ENCODE assay signal across 15 cellular contexts in the genomic region with DNA sequence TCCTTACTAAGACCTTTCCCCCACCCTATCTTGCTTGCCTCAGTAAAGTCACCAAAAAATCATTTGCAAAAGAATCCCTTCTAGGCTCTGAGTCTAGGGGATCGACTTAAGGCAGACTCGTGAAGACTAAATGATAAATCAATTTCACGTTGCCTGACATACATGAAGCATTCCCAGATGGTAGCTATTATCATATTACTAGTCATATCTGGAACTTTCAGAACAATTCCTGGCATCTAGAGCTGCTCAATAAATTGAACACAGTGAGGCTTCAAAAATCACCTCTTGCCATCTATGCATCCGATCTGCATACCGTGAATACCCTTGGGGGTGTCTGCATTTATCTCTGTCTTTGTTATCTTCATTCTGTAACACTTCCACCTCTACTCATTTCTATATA. TPM values are rescaled to one million over a fixed set of nuclear protein-coding genes. Genes with fewer than 3 reads are reported as not detected.
DNase-seq lines count a peak whose midpoint lies in the region; ATAC-seq and TF ChIP-seq lines count a peak whose summit lies in the region.
"Had no signal": no experiment of that assay in that cellular context is flagged by ENCODE, and none has a peak within 500 bp of the region (broad histone marks: within the 10 kb centered on the region; RNA-seq: fewer than 3 reads in every experiment).

No MANE protein-coding gene starts in this region.

- H3K9me3 Mint-ChIP-seq in Caco-2 (ENCODE audit: unreplicated experiment): peaks cover 10% of the 10 kb centered on the region

- H3K79me1 ChIP-seq in mesenchymal stem cell (replicated peaks; ENCODE audit: low read length, poor library complexity, severe bottlenecking): no peaks in the 10 kb centered on the region

- H3K36me3 ChIP-seq in SK-N-SH (replicated peaks in 1 of 2; ENCODE audit: control insufficient read depth in 1 of 2, insufficient read depth in 2 of 2, low read length in 1 of 2) (no peaks in the 10 kb centered on the region), mesenchymal stem cell (ENCODE audit: control insufficient read depth in 1 of 2, insufficient read depth in 2 of 2, low read depth in 1 of 2, low read length in 2 of 2) (no peaks in the 10 kb centered on the region), Caco-2 (ENCODE audit: control insufficient read depth, insufficient read depth, low read length) (no peaks in the 10 kb centered on the region)
- H3K36me3 ChIP-seq: BLaER1 treated with 17β-estradiol and CSF1 and Interleukin-3, amounts not matched to agents 10 nM and 100 nM had no signal

- H3K4me3 Mint-ChIP-seq in Caco-2 (ENCODE audit: unreplicated experiment): no peak overlapping the region
- H3K4me3 Mint-ChIP-seq: CD4-positive, CD25-positive, alpha-beta regulatory T cell; H9 had no signal

- CTCF ChIA-PET in SK-N-SH (lab: Yijun Ruan, JAX): interaction anchor here (1.0 kb wide), 1 partner anchor 19 kb away, joined by 3 read pairs; no protein-coding TSS in a partner anchor
- CTCF ChIA-PET in Caco-2 (lab: Charles Lee): no interaction called here

- peak overlapping the region; percentile 45; the same call in 1 of the 2 replicates for H3K9ac ChIP-seq in SK-N-SH
- H3K9ac ChIP-seq in mesenchymal stem cell (ENCODE audit: low read length): peak overlapping the region; percentile 80
- H3K9ac ChIP-seq: BLaER1 treated with 17β-estradiol and CSF1 and Interleukin-3, amounts not matched to agents 10 nM and 100 nM had no signal

- no TSS peak for BruUV-seq in Caco-2 (replicated peaks; lab: Mats Ljungman, UMichigan)

- no peak overlapping the region for H2BK5ac ChIP-seq in mesenchymal stem cell (ENCODE audit: low read depth, low read length, poor library complexity, severe bottlenecking)

- H3K27me3 ChIP-seq in SK-N-SH (ENCODE audit: insufficient read depth): no peaks in the 10 kb centered on the region
- no peaks in the 10 kb centered on the region for H3K27me3 ChIP-seq in mesenchymal stem cell (ENCODE audit: control insufficient read depth in 1 of 2, insufficient read depth in 1 of 2, low read length in 2 of 2)
- H3K27me3 ChIP-seq in Caco-2 (replicated peaks; ENCODE audit: control insufficient read depth, insufficient read depth, low read length): no peaks in the 10 kb centered on the region
- H3K27me3 ChIP-seq: BLaER1 treated with 17β-estradiol and CSF1 and Interleukin-3, amounts not matched to agents 10 nM and 100 nM had no signal

- peak overlapping the region in 1 of 2 experiments; percentile 71 for H3K14ac ChIP-seq in mesenchymal stem cell (ENCODE audit: low read length in 2 of 2)

- DNase-seq in GM03348 (ENCODE audit: low spot score) (peak; percentile 23), SK-N-SH (no peak), mesenchymal stem cell (no peak), Caco-2 (no peak)
- DNase-seq: CD4-positive, CD25-positive, alpha-beta regulatory T cell; DND-41; GOT3; H9; KBM-7 had no signal

- WGBS in SK-N-SH (ENCODE audit: low lambda C conversion rate): 5% methylated on average over 5 of the region's 5 CpGs
- 94% methylated on average over 5 of the region's 5 CpGs for WGBS in mesenchymal stem cell

- no peaks in the 10 kb centered on the region for H3K4me1 Mint-ChIP-seq in Caco-2 (ENCODE audit: low read depth, unreplicated experiment)
- H3K4me1 Mint-ChIP-seq: CD4-positive, CD25-positive, alpha-beta regulatory T cell had no signal

- H3K27me3 Mint-ChIP-seq in Caco-2 (ENCODE audit: insufficient read depth, unreplicated experiment): peaks cover 2% of the 10 kb centered on the region
- H3K27me3 Mint-ChIP-seq: CD4-positive, CD25-positive, alpha-beta regulatory T cell had no signal

- H3K23ac ChIP-seq in mesenchymal stem cell (ENCODE audit: low read length in 2 of 2): no peak overlapping the region

- H3F3A ChIP-seq in SK-N-SH (replicated peaks; ENCODE audit: insufficient read depth): peaks cover 28% of the 10 kb centered on the region

- intact Hi-C loops in Caco-2 (cut with micrococcal nuclease; ENCODE audit: unreplicated experiment): no loop called here

- no peak for TF ChIP-seq CTCF in SK-N-SH (IDR thresholded peaks at IDR 0.05)
- no peak for TF ChIP-seq CTCF in Caco-2 (IDR thresholded peaks at IDR 0.05; ENCODE audit: insufficient read depth in 1 of 2, low read depth in 1 of 2, low read length in 1 of 2, severe bottlenecking in 1 of 2, unreplicated experiment in 1 of 2)

- H3K9me3 ChIP-seq in SK-N-SH (no peaks in the 10 kb centered on the region), mesenchymal stem cell (ENCODE audit: control insufficient read depth, low read length) (no peaks in the 10 kb centered on the region), Caco-2 (no peaks in the 10 kb centered on the region)
- H3K9me3 ChIP-seq: A549 had no signal

- H4K20me1 ChIP-seq in SK-N-SH (ENCODE audit: insufficient read depth): no peaks in the 10 kb centered on the region
- H4K20me1 ChIP-seq: BLaER1 treated with 17β-estradiol and CSF1 and Interleukin-3, amounts not matched to agents 10 nM and 100 nM had no signal

- H2BK15ac ChIP-seq in mesenchymal stem cell (ENCODE audit: low read depth, poor library complexity, severe bottlenecking): no peak overlapping the region

- H3K4me2 ChIP-seq in SK-N-SH (peak overlapping the region; percentile 63), mesenchymal stem cell (ENCODE audit: low read length, poor library complexity, severe bottlenecking) (no peak overlapping the region)
- H3K4me2 ChIP-seq: A549; BLaER1 treated with 17β-estradiol and CSF1 and Interleukin-3, amounts not matched to agents 10 nM and 100 nM had no signal

- H3K4me1 ChIP-seq in SK-N-SH (ENCODE audit: control insufficient read depth in 1 of 2, insufficient read depth in 2 of 2, low read depth in 1 of 2, low read length in 1 of 2): peaks cover 7 to 47% of the 10 kb centered on the region in 2 experiments
- H3K4me1 ChIP-seq in mesenchymal stem cell (ENCODE audit: control insufficient read depth, insufficient read depth, low read depth, low read length): peaks cover 5% of the 10 kb centered on the region
- no peaks in the 10 kb centered on the region for H3K4me1 ChIP-seq in Caco-2
- H3K4me1 ChIP-seq: A549; BLaER1 treated with 17β-estradiol and CSF1 and Interleukin-3, amounts not matched to agents 10 nM and 100 nM had no signal

- H3K79me2 ChIP-seq in SK-N-SH (ENCODE audit: insufficient read depth): no peaks in the 10 kb centered on the region

- no peak overlapping the region for H2AK5ac ChIP-seq in mesenchymal stem cell (ENCODE audit: low read length, severe bottlenecking)

- no peak overlapping the region for H2BK120ac ChIP-seq in mesenchymal stem cell (ENCODE audit: low read depth, low read length)

- ATAC-seq in HG03135 (IDR thresholded peaks at IDR 0.05; ENCODE audit: unreplicated experiment) (no peak), HG02759 (IDR thresholded peaks at IDR 0.05; ENCODE audit: unreplicated experiment) (no peak)
- ATAC-seq: A549, GM12878 had no signal

- POLR2A ChIA-PET in SK-N-SH (lab: Yijun Ruan, JAX) (no interaction called here), Caco-2 (lab: Charles Lee) (no interaction called here)

- no peak overlapping the region for H4K91ac ChIP-seq in mesenchymal stem cell (ENCODE audit: low read length)

- H3K4me3 ChIP-seq in SK-N-SH (ENCODE audit: low read depth in 2 of 2, low read length in 1 of 2): no peak overlapping the region
- H3K4me3 ChIP-seq in mesenchymal stem cell (ENCODE audit: insufficient read depth in 1 of 2, low read depth in 1 of 2, low read length in 2 of 2): peak overlapping the region in 1 of 2 experiments; percentile 16
- no peak overlapping the region for H3K4me3 ChIP-seq in Caco-2 (ENCODE audit: low read depth, low read length)
- H3K4me3 ChIP-seq: A549; BLaER1 treated with 17β-estradiol and CSF1 and Interleukin-3, amounts not matched to agents 10 nM and 100 nM; GM12878 had no signal

- TF ChIP-seq EP300 in SK-N-SH (IDR thresholded peaks at IDR 0.05; ENCODE audit: borderline replicate concordance in 1 of 2, low read depth in 1 of 2, low read length in 1 of 2): peak; percentile 59 to 62; a peak in 2 of 4 replicates

- H3K18ac ChIP-seq in mesenchymal stem cell (ENCODE audit: low read depth in 1 of 2, low read length in 2 of 2): peak overlapping the region in 1 of 2 experiments; percentile 34

- H3K9me2 ChIP-seq in SK-N-SH: no peaks in the 10 kb centered on the region

- H2AFZ ChIP-seq in SK-N-SH (ENCODE audit: low read depth): 0 out of 2 replicates have a peak overlapping the region, but pooled peaks have one; percentile 25
- H2AFZ ChIP-seq in mesenchymal stem cell (ENCODE audit: low read depth, low read length): no peak overlapping the region

- no peak overlapping the region for H3K4ac ChIP-seq in mesenchymal stem cell (ENCODE audit: low read depth in 1 of 2, low read length in 2 of 2)

- H4K8ac ChIP-seq in mesenchymal stem cell (ENCODE audit: low read length): no peak overlapping the region

- no peaks in the 10 kb centered on the region for H3K36me3 Mint-ChIP-seq in Caco-2 (ENCODE audit: insufficient read depth, unreplicated experiment)
- H3K36me3 Mint-ChIP-seq: CD4-positive, CD25-positive, alpha-beta regulatory T cell had no signal

- no peak overlapping the region for H2BK12ac ChIP-seq in mesenchymal stem cell (ENCODE audit: low read length in 2 of 2)

- no peak overlapping the region for H3K27ac Mint-ChIP-seq in Caco-2 (ENCODE audit: unreplicated experiment)
- H3K27ac Mint-ChIP-seq: H9 had no signal

- H3K27ac ChIP-seq in SK-N-SH (ENCODE audit: low read depth in 2 of 2, low read length in 1 of 2) (peak overlapping the region; percentile 71 to 82), mesenchymal stem cell (ENCODE audit: low read length, poor library complexity, severe bottlenecking) (no peak overlapping the region)
- H3K27ac ChIP-seq: A549; BLaER1 treated with 17β-estradiol and CSF1 and Interleukin-3, amounts not matched to agents 10 nM and 100 nM had no signal

- no peak for TF ChIP-seq RAD21 in SK-N-SH (IDR thresholded peaks at IDR 0.05; ENCODE audit: low read length)

TF ChIP-seq in SK-N-SH, 30 proteins besides CTCF, POLR2A, EP300 and RAD21 (continues in another document):
- peak; percentile 27; the same call in 1 of the 2 replicates for TF ChIP-seq FOSL2 (IDR thresholded peaks at IDR 0.05; ENCODE audit: borderline replicate concordance, low read depth)
- TF ChIP-seq, protein P1, sequence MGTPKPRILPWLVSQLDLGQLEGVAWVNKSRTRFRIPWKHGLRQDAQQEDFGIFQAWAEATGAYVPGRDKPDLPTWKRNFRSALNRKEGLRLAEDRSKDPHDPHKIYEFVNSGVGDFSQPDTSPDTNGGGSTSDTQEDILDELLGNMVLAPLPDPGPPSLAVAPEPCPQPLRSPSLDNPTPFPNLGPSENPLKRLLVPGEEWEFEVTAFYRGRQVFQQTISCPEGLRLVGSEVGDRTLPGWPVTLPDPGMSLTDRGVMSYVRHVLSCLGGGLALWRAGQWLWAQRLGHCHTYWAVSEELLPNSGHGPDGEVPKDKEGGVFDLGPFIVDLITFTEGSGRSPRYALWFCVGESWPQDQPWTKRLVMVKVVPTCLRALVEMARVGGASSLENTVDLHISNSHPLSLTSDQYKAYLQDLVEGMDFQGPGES (IDR thresholded peaks at IDR 0.05; ENCODE audit: low read depth, low read length): no peak
- TF ChIP-seq FOXJ3 (CRISPR knock-in tag; IDR thresholded peaks at IDR 0.05): no peak
- peak; percentile 89 for TF ChIP-seq TCF12 (IDR thresholded peaks at IDR 0.05)

RNA-seq across cellular contexts. Expression of a gene that starts 49.6 kb away (rescaled TPM):
- polyA plus RNA-seq in SK-N-SH (2012; rRNA removed): 2.3 and 2.9 TPM in 2 replicates
- polyA plus RNA-seq in SK-N-SH (2012; cell fraction: cytosol; rRNA removed): 3.1 TPM in 2 replicates
- polyA plus RNA-seq in SK-N-SH (2012; cell fraction: nucleus; rRNA removed): 2.2 and 3.0 TPM in 2 replicates
- polyA plus RNA-seq in mesenchymal stem cell (2013, experiment 1 of 2): not detected
- polyA plus RNA-seq in mesenchymal stem cell (2013, experiment 2 of 2): 0.08 TPM
- total RNA-seq in Caco-2 (2022): 0.32 and 0.39 TPM in 2 replicates
- total RNA-seq: LHCN-M2 had no signal
- polyA plus RNA-seq: A549 had no signal
